ENCODE assay signal across 13 cellular contexts in the genomic region with DNA sequence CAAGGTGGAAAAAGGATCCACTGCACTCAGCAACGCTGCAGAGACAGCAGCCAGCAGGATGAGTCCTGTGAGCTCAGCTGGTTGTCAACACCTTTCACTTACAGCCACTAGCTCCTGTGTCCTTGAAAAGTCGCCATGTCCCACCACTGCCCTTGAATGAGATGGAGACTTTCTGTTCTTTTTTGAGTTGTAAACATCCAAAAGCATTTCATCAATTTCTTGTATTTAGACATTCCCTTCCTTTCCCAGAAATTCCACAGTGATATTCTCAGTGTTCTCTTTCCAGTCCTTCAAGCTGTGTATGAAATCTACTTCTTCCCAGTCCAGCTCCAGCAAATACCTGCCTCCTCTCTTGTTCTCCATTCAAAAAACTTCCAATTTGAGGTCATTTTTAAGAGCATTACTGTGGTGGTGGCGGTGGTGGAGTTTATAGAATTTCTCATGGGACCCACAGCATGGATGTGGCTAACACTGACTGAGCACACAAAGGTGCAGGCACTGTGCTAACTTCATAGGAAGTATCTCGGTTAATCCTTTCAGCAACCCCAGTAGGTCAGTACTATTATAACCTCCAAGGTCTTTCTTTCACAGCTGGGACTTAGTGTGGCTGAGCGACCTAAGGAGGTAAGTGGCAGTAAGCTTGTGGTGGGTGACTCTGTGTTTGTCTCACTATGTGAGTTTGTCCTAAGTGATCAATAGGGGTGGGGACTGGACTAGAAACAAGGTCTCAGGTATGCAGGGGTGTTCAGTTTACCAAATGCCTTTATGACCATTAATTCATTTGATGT. TPM values are rescaled to one million over a fixed set of nuclear protein-coding genes. Genes with fewer than 3 reads are reported as not detected.
DNase-seq lines count a peak whose midpoint lies in the region; ATAC-seq and TF ChIP-seq lines count a peak whose summit lies in the region.
"Had no signal": no experiment of that assay in that cellular context is flagged by ENCODE, and none has a peak within 500 bp of the region (broad histone marks: within the 10 kb centered on the region; RNA-seq: fewer than 3 reads in every experiment).

No MANE protein-coding gene starts in this region.

- H2AFZ ChIP-seq in osteoblast (ENCODE audit: low read length), result no peak overlapping the region

- H3K36me3 ChIP-seq in suprapubic skin (no peaks in the 10 kb centered on the region), osteoblast (ENCODE audit: insufficient read depth, low read length) (no peaks in the 10 kb centered on the region)
- H3K36me3 ChIP-seq: SJCRH30 had no signal

- H3K27me3 ChIP-seq in suprapubic skin (no peaks in the 10 kb centered on the region), osteoblast (ENCODE audit: insufficient read depth, low read length) (peaks cover 13% of the 10 kb centered on the region)
- H3K27me3 ChIP-seq: SJCRH30 had no signal

- WGBS in suprapubic skin, result 64% methylated on average over 5 of the region's 5 CpGs

- TF ChIP-seq POLR2A in suprapubic skin (IDR thresholded peaks at IDR 0.05), result peak in 1 of 2 donors; percentile 35

- no peak for TF ChIP-seq CTCF in mesothelial cell of epicardium (IDR thresholded peaks at IDR 0.05; ENCODE audit: unreplicated experiment)
- TF ChIP-seq CTCF in suprapubic skin (IDR thresholded peaks at IDR 0.05), result no peak
- TF ChIP-seq CTCF in osteoblast (IDR thresholded peaks at IDR 0.05; ENCODE audit: extremely low read depth, low read depth, low read length), result no peak

- no peak overlapping the region for H3K4me3 ChIP-seq in suprapubic skin
- no peak overlapping the region for H3K4me3 ChIP-seq in osteoblast (ENCODE audit: insufficient read depth, low read length)
- H3K4me3 ChIP-seq: SJCRH30 had no signal

- H3K4me2 ChIP-seq in osteoblast (ENCODE audit: insufficient read depth, low read length), result no peak overlapping the region

- H3K27me3 Mint-ChIP-seq in mesothelial cell of epicardium (ENCODE audit: low read depth) (peaks cover 14% of the 10 kb centered on the region), T-cell (peaks cover 2 to 5% of the 10 kb centered on the region in 2 donors)

- peaks cover 7% of the 10 kb centered on the region for H3K4me1 Mint-ChIP-seq in mesothelial cell of epicardium
- H3K4me1 Mint-ChIP-seq in T-cell, result no peaks in the 10 kb centered on the region

- H3K27ac Mint-ChIP-seq in mesothelial cell of epicardium, result peak overlapping the region; percentile 1
- H3K27ac Mint-ChIP-seq in T-cell, result no peak overlapping the region

- H3K9me3 Mint-ChIP-seq in mesothelial cell of epicardium (no peaks in the 10 kb centered on the region), T-cell (no peaks in the 10 kb centered on the region)

- CTCF ChIA-PET in T-cell (lab: Charles Lee), result no interaction called here
- CTCF ChIA-PET in HEK293T (lab: Yijun Ruan, JAX), result no interaction called here

- no peaks in the 10 kb centered on the region for H3K9me3 ChIP-seq in suprapubic skin
- H3K9me3 ChIP-seq in osteoblast (ENCODE audit: low read depth, low read length), result no peaks in the 10 kb centered on the region
- H3K9me3 ChIP-seq: SJCRH30 had no signal

- no peaks in the 10 kb centered on the region for H3K79me2 ChIP-seq in osteoblast (ENCODE audit: insufficient read depth, low read length)

- H4K20me1 ChIP-seq in osteoblast (ENCODE audit: insufficient read depth, low read length), result no peaks in the 10 kb centered on the region

- H3K36me3 Mint-ChIP-seq in mesothelial cell of epicardium (no peaks in the 10 kb centered on the region), T-cell (no peaks in the 10 kb centered on the region)

- H3K27ac ChIP-seq in suprapubic skin (peak overlapping the region; percentile 88), osteoblast (ENCODE audit: low read depth, low read length) (no peak overlapping the region)
- H3K27ac ChIP-seq: SJCRH30 had no signal

- H3K4me1 ChIP-seq in suprapubic skin (peaks cover 46% of the 10 kb centered on the region), osteoblast (ENCODE audit: insufficient read depth, low read length) (peaks cover 14% of the 10 kb centered on the region)
- H3K4me1 ChIP-seq: SJCRH30 had no signal

- H3K4me3 Mint-ChIP-seq in mesothelial cell of epicardium (no peak overlapping the region), T-cell (no peak overlapping the region)

- POLR2A ChIA-PET in T-cell (lab: Charles Lee) (interaction anchor here in 1 of 2 donors (0.6 kb wide), 1 partner anchor 548 kb away, joined by 3 read pairs; no protein-coding TSS in a partner anchor), HEK293T (lab: Yijun Ruan, JAX) (no interaction called here)

- TF ChIP-seq EP300 in suprapubic skin (IDR thresholded peaks at IDR 0.05), result peak; percentile 28

- DNase-seq in NCI-H82 treated with DMSO at 0.1 percent for 48 hours (lab: John Stamatoyannopoulos, UW; ENCODE audit: unreplicated experiment) (peak; percentile 25), fibroblast of peridontal ligament (ENCODE audit: extremely low read depth) (peak; percentile 53), mesothelial cell of epicardium (ENCODE audit: low spot score in 2 of 2, unreplicated experiment in 2 of 2) (no peak), suprapubic skin (ENCODE audit: low spot score in 2 of 2) (no peak), T-cell (no peak), osteoblast (ENCODE audit: insufficient read length, low spot score, missing footprints) (no peak), HEK293T (ENCODE audit: extremely low spot score) (no peak), NCI-H1694 treated with DMSO at 0.1 percent for 48 hours (lab: John Stamatoyannopoulos, UW) (no peak)
- DNase-seq: AML-193; DMS79 treated with DMSO at 0.1 percent for 48 hours; effector CD8-positive, alpha-beta T cell; NCI-H774; SJCRH30 had no signal

- no peak for ATAC-seq in T-cell (replicated peaks in 1 of 4)

TF ChIP-seq in HEK293T, 16 proteins besides CTCF, POLR2A, EP300 and RAD21:
- TF ChIP-seq SP1 (IDR thresholded peaks at IDR 0.05), result no peak
- TF ChIP-seq TARDBP (IDR thresholded peaks at IDR 0.05), result no peak
- no peak for TF ChIP-seq L3MBTL2 (conservative IDR thresholded peaks at IDR 0.05)
- TF ChIP-seq HDGF (IDR thresholded peaks at IDR 0.05; ENCODE audit: borderline replicate concordance), result no peak
- TF ChIP-seq ELF4 (IDR thresholded peaks at IDR 0.05), result no peak
- TF ChIP-seq ARNT (IDR thresholded peaks at IDR 0.05), result no peak
- no peak for TF ChIP-seq FOXK2 (IDR thresholded peaks at IDR 0.05)
- no peak for TF ChIP-seq FOXA1 (IDR thresholded peaks at IDR 0.05)
- TF ChIP-seq FOXM1 (IDR thresholded peaks at IDR 0.05; ENCODE audit: borderline replicate concordance), result no peak
- TF ChIP-seq CTBP1 (IDR thresholded peaks at IDR 0.05; ENCODE audit: borderline replicate concordance), result no peak
- TF ChIP-seq SUZ12 (IDR thresholded peaks at IDR 0.05), result no peak
- TF ChIP-seq BHLHE40 (IDR thresholded peaks at IDR 0.05; ENCODE audit: borderline replicate concordance), result no peak
- no peak for TF ChIP-seq NFRKB (IDR thresholded peaks at IDR 0.05)
- no peak for TF ChIP-seq PKNOX1 (IDR thresholded peaks at IDR 0.05)
- TF ChIP-seq ZNF384 (IDR thresholded peaks at IDR 0.05), result no peak
- no peak for TF ChIP-seq LEF1 (IDR thresholded peaks at IDR 0.05; ENCODE audit: borderline replicate concordance)

RNA-seq across cellular contexts. Expression of gene GPX3, which starts 15.0 kb away (rescaled TPM):
- total RNA-seq in mesothelial cell of epicardium (2.0 to 2.6 TPM (median 2.4 TPM) in 3 replicates), suprapubic skin (100 to 1,000 TPM; 242 to 601 (median 378) TPM), T-cell (1 to 10 TPM in 2 of 5 donors, under 1 TPM in 1, not detected in 2; 0.49 to 1.6 (median 1.4) TPM), osteoblast (8.8 and 9.8 TPM in 2 replicates)

Comparison
In these comparisons a context has a peak if more than half of its experiments do, and no peak if none do; other contexts are left out.
1. DNase-seq: peak in NCI-H82 treated with DMSO at 0.1 percent for 48 hours (single experiment) and fibroblast of peridontal ligament (single experiment); none in mesothelial cell of epicardium (0 of 2), suprapubic skin (0 of 2), T-cell (0 of 34), osteoblast (single experiment), HEK293T (single experiment) and NCI-H1694 treated with DMSO at 0.1 percent for 48 hours (single experiment).
2. RNA of gene GPX3, which starts 15.0 kb away (total RNA-seq): 242 to 601 TPM in suprapubic skin; 8.8 to 9.8 TPM in osteoblast, 2.0 to 2.6 TPM in mesothelial cell of epicardium and 0.49 to 1.6 TPM in T-cell; every median in the first group is over 10 times any median in the second.